Comparison of ENCODE assay signal across 21 cellular contexts in the genomic region with DNA sequence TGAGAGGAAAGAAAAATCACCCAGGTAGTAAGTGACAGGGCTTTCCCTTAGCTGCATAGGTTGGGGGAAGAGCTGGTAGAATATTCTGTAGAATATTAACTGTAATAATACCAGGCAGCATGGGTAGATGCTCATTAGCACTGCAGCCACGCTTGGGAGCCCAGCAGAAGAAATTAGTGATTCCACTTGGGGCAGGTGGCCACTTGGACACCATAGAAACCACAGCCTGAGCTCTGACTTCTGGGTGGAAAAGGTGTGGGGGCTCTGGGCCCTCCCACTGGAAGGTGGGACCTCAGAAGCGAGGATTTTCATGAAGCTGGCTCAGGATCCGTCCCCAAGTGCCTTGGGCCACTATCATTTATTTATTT.
DNase-seq lines count a peak whose midpoint lies in the region; ATAC-seq lines count a peak whose summit lies in the region.
"Had no signal": no experiment of that assay in that cellular context is flagged by ENCODE, and none has a peak within 500 bp of the region (broad histone marks: within the 10 kb centered on the region; RNA-seq: fewer than 3 reads in every experiment).

No MANE protein-coding gene starts in this region.

- no peak overlapping the region for H3K14ac ChIP-seq in mesenchymal stem cell (ENCODE audit: low read length in 2 of 2)

- no peaks in the 10 kb centered on the region for H3K36me3 ChIP-seq in mesenchymal stem cell (ENCODE audit: control insufficient read depth in 1 of 2, insufficient read depth in 2 of 2, low read depth in 1 of 2, low read length in 2 of 2)
- H3K36me3 ChIP-seq: BLaER1, heart right ventricle, pancreas, upper lobe of left lung had no signal

- no peak overlapping the region for H3K9ac ChIP-seq in mesenchymal stem cell (ENCODE audit: low read length)
- H3K9ac ChIP-seq: BLaER1 had no signal

- H2BK5ac ChIP-seq in mesenchymal stem cell (ENCODE audit: low read depth, low read length, poor library complexity, severe bottlenecking), result no peak overlapping the region

- ATAC-seq in GM18511 (IDR thresholded peaks at IDR 0.05; ENCODE audit: unreplicated experiment), result peak; percentile 55
- ATAC-seq in GM21360 (IDR thresholded peaks at IDR 0.05; ENCODE audit: unreplicated experiment), result peak; percentile 11
- ATAC-seq in HG02763 (IDR thresholded peaks at IDR 0.05; ENCODE audit: unreplicated experiment), result peak; percentile 38
- peak; percentile 59 for ATAC-seq in HG03460 (IDR thresholded peaks at IDR 0.05; ENCODE audit: unreplicated experiment)
- ATAC-seq: A549, heart right ventricle, pancreas, sciatic nerve had no signal

- H3K4ac ChIP-seq in mesenchymal stem cell (ENCODE audit: low read depth in 1 of 2, low read length in 2 of 2), result no peak overlapping the region

- no peak overlapping the region for H2BK15ac ChIP-seq in mesenchymal stem cell (ENCODE audit: low read depth, poor library complexity, severe bottlenecking)

- no peak overlapping the region for H2AK5ac ChIP-seq in mesenchymal stem cell (ENCODE audit: low read length, severe bottlenecking)

- H2BK120ac ChIP-seq in mesenchymal stem cell (ENCODE audit: low read depth, low read length), result no peak overlapping the region

- H3K27ac ChIP-seq in mesenchymal stem cell (ENCODE audit: low read length, poor library complexity, severe bottlenecking), result no peak overlapping the region
- H3K27ac ChIP-seq: A549, BLaER1, epithelial cell of prostate, heart right ventricle, pancreas, upper lobe of left lung, VCaP had no signal

- no peak overlapping the region for H3K4me2 ChIP-seq in mesenchymal stem cell (ENCODE audit: low read length, poor library complexity, severe bottlenecking)
- H3K4me2 ChIP-seq: A549, BLaER1 had no signal

- DNase-seq in CD1c-positive myeloid dendritic cell (ENCODE audit: extremely low spot score) (no peak), mesenchymal stem cell (no peak), NCI-H446 (lab: John Stamatoyannopoulos, UW) (no peak)
- DNase-seq in central memory CD4-positive, alpha-beta T cell, result no peak
- DNase-seq: activated CD4-positive, alpha-beta T cell treated with anti-CD3 and anti-CD28 coated beads, Interleukin-2, amount 50 U/mL, for 1 hour; activated naive CD8-positive, alpha-beta T cell treated with anti-CD3 and anti-CD28 coated beads for 36 hours; heart right ventricle; Karpas-422; NCI-H187; nephron progenitor cell; pancreas; upper lobe of left lung had no signal

- H3K27me3 ChIP-seq in mesenchymal stem cell (ENCODE audit: control insufficient read depth in 1 of 2, insufficient read depth in 1 of 2, low read length in 2 of 2), result no peaks in the 10 kb centered on the region
- H3K27me3 ChIP-seq: BLaER1, heart right ventricle, pancreas, upper lobe of left lung had no signal

- H2AFZ ChIP-seq in mesenchymal stem cell (ENCODE audit: low read depth, low read length), result no peak overlapping the region

- no peak overlapping the region for H4K8ac ChIP-seq in mesenchymal stem cell (ENCODE audit: low read length)

- H3K4me1 ChIP-seq in mesenchymal stem cell (ENCODE audit: control insufficient read depth, insufficient read depth, low read depth, low read length), result peaks cover 6% of the 10 kb centered on the region
- H3K4me1 ChIP-seq: pancreas had no signal

- no peak overlapping the region for H2BK12ac ChIP-seq in mesenchymal stem cell (ENCODE audit: low read length in 2 of 2)

- no peaks in the 10 kb centered on the region for H3K79me1 ChIP-seq in mesenchymal stem cell (replicated peaks; ENCODE audit: low read length, poor library complexity, severe bottlenecking)

- H3K18ac ChIP-seq in mesenchymal stem cell (ENCODE audit: low read depth in 1 of 2, low read length in 2 of 2), result no peak overlapping the region

- no peaks in the 10 kb centered on the region for H3K9me3 ChIP-seq in mesenchymal stem cell (ENCODE audit: control insufficient read depth, low read length)
- H3K9me3 ChIP-seq: A549, heart right ventricle, pancreas, upper lobe of left lung had no signal

- H4K91ac ChIP-seq in mesenchymal stem cell (ENCODE audit: low read length), result no peak overlapping the region

- no peak overlapping the region for H3K23ac ChIP-seq in mesenchymal stem cell (ENCODE audit: low read length in 2 of 2)

- no peak overlapping the region for H3K4me3 ChIP-seq in mesenchymal stem cell (ENCODE audit: insufficient read depth in 1 of 2, low read depth in 1 of 2, low read length in 2 of 2)
- H3K4me3 ChIP-seq: A549, BLaER1, heart right ventricle, pancreas, upper lobe of left lung had no signal

- 95% methylated on average over 1 of the region's 3 CpGs for WGBS in mesenchymal stem cell
